1 cellular context compared by ENCODE assay signal in the genomic region with DNA sequence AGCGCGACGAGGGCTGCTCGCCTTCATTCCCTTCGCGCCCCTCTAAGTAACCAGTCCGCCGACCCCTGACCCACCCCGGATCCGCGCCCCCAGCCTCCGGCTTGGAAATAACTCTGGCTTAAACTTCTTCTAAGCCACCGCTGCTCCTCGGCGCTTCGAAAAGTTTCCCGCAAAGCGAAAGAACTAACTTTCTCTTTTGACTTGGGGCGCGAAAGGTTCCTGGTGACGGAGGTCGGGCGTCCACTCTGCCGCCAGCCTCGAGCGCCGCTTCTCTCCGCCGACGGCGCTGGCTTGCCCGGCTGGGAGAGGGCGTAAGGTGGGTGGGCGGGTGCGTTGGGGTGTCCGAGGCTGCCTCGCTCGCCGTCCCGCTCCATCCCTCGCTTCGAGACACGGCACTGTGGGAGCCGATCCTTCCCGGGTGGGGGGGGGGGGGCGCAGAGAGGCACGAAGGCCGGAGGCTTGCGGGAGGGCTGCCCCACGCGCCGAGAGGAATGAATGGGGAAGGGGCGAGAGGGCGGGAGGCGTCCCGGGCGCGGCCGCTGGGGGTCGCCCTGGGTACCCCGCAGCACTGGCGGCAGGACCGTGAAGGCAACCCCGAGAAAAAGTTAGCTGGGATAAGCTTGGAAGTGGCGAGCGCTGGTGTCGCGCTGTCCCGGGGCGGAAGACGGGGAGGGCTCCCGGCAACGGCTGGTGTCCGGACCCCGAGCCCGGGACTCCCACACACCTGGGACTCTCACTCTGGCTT.
TF ChIP-seq lines count a peak whose summit lies in the region.

No MANE protein-coding gene starts in this region.

TF ChIP-seq in WTC11, 78 proteins besides CTCF, POLR2A, EP300 and RAD21 (continued from another document):
- TF ChIP-seq, protein P1, sequence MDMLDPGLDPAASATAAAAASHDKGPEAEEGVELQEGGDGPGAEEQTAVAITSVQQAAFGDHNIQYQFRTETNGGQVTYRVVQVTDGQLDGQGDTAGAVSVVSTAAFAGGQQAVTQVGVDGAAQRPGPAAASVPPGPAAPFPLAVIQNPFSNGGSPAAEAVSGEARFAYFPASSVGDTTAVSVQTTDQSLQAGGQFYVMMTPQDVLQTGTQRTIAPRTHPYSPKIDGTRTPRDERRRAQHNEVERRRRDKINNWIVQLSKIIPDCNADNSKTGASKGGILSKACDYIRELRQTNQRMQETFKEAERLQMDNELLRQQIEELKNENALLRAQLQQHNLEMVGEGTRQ (CRISPR knock-in tag; IDR thresholded peaks at IDR 0.05) = no peak
- TF ChIP-seq, protein P2, sequence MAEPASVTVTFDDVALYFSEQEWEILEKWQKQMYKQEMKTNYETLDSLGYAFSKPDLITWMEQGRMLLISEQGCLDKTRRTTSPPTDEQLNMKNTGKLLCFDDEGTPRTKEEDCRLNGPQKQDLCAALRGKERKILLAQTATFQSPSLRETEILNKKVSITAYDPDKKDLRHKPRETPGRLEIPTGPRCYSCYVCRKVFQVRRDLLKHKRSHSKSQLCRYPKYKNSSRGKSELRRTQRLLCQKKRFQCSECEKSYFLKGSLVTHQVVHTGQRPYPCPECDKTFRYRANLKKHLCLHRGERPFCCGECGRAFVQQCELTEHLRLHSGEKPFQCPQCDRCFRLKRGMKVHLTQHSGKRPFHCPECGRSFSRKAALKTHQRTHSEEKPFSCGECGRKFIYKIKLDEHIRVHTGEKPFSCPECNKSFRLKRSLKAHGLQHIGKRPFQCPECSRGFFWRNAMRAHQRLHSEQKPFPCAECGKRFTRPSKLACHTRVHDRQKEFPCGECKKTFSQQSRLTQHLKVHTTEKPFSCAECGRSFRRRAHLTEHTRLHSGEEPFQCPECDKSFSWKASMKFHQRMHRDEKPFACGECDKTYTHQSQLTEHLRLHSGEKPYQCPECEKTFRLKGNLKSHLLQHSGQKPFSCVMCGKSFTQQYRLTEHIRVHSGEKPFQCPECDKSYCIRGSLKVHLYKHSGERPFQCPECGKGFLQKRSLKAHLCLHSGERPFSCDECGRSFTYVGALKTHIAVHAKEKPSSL (CRISPR knock-in tag; conservative IDR thresholded peaks at IDR 0.05) = no peak
- TF ChIP-seq, protein P3, sequence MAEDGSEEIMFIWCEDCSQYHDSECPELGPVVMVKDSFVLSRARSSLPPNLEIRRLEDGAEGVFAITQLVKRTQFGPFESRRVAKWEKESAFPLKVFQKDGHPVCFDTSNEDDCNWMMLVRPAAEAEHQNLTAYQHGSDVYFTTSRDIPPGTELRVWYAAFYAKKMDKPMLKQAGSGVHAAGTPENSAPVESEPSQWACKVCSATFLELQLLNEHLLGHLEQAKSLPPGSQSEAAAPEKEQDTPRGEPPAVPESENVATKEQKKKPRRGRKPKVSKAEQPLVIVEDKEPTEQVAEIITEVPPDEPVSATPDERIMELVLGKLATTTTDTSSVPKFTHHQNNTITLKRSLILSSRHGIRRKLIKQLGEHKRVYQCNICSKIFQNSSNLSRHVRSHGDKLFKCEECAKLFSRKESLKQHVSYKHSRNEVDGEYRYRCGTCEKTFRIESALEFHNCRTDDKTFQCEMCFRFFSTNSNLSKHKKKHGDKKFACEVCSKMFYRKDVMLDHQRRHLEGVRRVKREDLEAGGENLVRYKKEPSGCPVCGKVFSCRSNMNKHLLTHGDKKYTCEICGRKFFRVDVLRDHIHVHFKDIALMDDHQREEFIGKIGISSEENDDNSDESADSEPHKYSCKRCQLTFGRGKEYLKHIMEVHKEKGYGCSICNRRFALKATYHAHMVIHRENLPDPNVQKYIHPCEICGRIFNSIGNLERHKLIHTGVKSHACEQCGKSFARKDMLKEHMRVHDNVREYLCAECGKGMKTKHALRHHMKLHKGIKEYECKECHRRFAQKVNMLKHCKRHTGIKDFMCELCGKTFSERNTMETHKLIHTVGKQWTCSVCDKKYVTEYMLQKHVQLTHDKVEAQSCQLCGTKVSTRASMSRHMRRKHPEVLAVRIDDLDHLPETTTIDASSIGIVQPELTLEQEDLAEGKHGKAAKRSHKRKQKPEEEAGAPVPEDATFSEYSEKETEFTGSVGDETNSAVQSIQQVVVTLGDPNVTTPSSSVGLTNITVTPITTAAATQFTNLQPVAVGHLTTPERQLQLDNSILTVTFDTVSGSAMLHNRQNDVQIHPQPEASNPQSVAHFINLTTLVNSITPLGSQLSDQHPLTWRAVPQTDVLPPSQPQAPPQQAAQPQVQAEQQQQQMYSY (CRISPR knock-in tag; IDR thresholded peaks at IDR 0.05) = no peak
- TF ChIP-seq ZNF416 (CRISPR knock-in tag; IDR thresholded peaks at IDR 0.05) (no peak), RELA (CRISPR knock-in tag; IDR thresholded peaks at IDR 0.05; ENCODE audit: borderline replicate concordance) (no peak), TCF7 (CRISPR knock-in tag; IDR thresholded peaks at IDR 0.05; ENCODE audit: low read depth) (no peak), JUN (CRISPR knock-in tag; IDR thresholded peaks at IDR 0.05) (0 out of 2 replicates have a peak, but pooled peaks have one; percentile 13), NFE2L1 (CRISPR knock-in tag; IDR thresholded peaks at IDR 0.05) (no peak), ESRRA (CRISPR knock-in tag; IDR thresholded peaks at IDR 0.05; ENCODE audit: borderline replicate concordance) (no peak), SMAD3 (CRISPR knock-in tag; IDR thresholded peaks at IDR 0.05; ENCODE audit: borderline replicate concordance) (no peak), IRF2 (CRISPR knock-in tag; IDR thresholded peaks at IDR 0.05; ENCODE audit: borderline replicate concordance, low read depth) (no peak), ETV6 (CRISPR knock-in tag; IDR thresholded peaks at IDR 0.05) (peak; percentile 80; the same call in 1 of the 2 replicates), CREM (CRISPR knock-in tag; IDR thresholded peaks at IDR 0.05) (no peak), ZNF423 (CRISPR knock-in tag; IDR thresholded peaks at IDR 0.05) (no peak), EMX1 (CRISPR knock-in tag; IDR thresholded peaks at IDR 0.05) (no peak), CREB1 (CRISPR knock-in tag; IDR thresholded peaks at IDR 0.05) (0 out of 2 replicates have a peak, but pooled peaks have one; percentile 23), NR3C1 (CRISPR knock-in tag; conservative IDR thresholded peaks at IDR 0.05; ENCODE audit: low read depth) (no peak), TEAD4 (CRISPR knock-in tag; IDR thresholded peaks at IDR 0.05) (0 out of 2 replicates have a peak, but pooled peaks have one; percentile 37), ATF1 (CRISPR knock-in tag; IDR thresholded peaks at IDR 0.05) (no peak), CBFB (CRISPR knock-in tag; IDR thresholded peaks at IDR 0.05; ENCODE audit: low read depth) (no peak), RORB (CRISPR knock-in tag; IDR thresholded peaks at IDR 0.05) (no peak), NR1H2 (CRISPR knock-in tag; IDR thresholded peaks at IDR 0.05) (no peak), ZNF263 (CRISPR knock-in tag; IDR thresholded peaks at IDR 0.05; ENCODE audit: low read depth) (no peak), NFATC4 (CRISPR knock-in tag; IDR thresholded peaks at IDR 0.05) (no peak), ZNF219 (CRISPR knock-in tag; IDR thresholded peaks at IDR 0.05; ENCODE audit: borderline replicate concordance) (no peak), ZNF317 (CRISPR knock-in tag; IDR thresholded peaks at IDR 0.05; ENCODE audit: borderline replicate concordance, low read depth) (no peak), ZBTB21 (CRISPR knock-in tag; IDR thresholded peaks at IDR 0.05; ENCODE audit: borderline replicate concordance) (no peak), ZNF121 (CRISPR knock-in tag; IDR thresholded peaks at IDR 0.05) (no peak), FOXP1 (CRISPR knock-in tag; IDR thresholded peaks at IDR 0.05; ENCODE audit: borderline replicate concordance) (no peak)
- TF ChIP-seq, protein P4, sequence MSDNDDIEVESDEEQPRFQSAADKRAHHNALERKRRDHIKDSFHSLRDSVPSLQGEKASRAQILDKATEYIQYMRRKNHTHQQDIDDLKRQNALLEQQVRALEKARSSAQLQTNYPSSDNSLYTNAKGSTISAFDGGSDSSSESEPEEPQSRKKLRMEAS (CRISPR knock-in tag; IDR thresholded peaks at IDR 0.05) = no peak
- TF ChIP-seq, protein P5, sequence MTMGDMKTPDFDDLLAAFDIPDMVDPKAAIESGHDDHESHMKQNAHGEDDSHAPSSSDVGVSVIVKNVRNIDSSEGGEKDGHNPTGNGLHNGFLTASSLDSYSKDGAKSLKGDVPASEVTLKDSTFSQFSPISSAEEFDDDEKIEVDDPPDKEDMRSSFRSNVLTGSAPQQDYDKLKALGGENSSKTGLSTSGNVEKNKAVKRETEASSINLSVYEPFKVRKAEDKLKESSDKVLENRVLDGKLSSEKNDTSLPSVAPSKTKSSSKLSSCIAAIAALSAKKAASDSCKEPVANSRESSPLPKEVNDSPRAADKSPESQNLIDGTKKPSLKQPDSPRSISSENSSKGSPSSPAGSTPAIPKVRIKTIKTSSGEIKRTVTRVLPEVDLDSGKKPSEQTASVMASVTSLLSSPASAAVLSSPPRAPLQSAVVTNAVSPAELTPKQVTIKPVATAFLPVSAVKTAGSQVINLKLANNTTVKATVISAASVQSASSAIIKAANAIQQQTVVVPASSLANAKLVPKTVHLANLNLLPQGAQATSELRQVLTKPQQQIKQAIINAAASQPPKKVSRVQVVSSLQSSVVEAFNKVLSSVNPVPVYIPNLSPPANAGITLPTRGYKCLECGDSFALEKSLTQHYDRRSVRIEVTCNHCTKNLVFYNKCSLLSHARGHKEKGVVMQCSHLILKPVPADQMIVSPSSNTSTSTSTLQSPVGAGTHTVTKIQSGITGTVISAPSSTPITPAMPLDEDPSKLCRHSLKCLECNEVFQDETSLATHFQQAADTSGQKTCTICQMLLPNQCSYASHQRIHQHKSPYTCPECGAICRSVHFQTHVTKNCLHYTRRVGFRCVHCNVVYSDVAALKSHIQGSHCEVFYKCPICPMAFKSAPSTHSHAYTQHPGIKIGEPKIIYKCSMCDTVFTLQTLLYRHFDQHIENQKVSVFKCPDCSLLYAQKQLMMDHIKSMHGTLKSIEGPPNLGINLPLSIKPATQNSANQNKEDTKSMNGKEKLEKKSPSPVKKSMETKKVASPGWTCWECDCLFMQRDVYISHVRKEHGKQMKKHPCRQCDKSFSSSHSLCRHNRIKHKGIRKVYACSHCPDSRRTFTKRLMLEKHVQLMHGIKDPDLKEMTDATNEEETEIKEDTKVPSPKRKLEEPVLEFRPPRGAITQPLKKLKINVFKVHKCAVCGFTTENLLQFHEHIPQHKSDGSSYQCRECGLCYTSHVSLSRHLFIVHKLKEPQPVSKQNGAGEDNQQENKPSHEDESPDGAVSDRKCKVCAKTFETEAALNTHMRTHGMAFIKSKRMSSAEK (CRISPR knock-in tag; IDR thresholded peaks at IDR 0.05; ENCODE audit: borderline replicate concordance) = no peak
- TF ChIP-seq, protein P6, sequence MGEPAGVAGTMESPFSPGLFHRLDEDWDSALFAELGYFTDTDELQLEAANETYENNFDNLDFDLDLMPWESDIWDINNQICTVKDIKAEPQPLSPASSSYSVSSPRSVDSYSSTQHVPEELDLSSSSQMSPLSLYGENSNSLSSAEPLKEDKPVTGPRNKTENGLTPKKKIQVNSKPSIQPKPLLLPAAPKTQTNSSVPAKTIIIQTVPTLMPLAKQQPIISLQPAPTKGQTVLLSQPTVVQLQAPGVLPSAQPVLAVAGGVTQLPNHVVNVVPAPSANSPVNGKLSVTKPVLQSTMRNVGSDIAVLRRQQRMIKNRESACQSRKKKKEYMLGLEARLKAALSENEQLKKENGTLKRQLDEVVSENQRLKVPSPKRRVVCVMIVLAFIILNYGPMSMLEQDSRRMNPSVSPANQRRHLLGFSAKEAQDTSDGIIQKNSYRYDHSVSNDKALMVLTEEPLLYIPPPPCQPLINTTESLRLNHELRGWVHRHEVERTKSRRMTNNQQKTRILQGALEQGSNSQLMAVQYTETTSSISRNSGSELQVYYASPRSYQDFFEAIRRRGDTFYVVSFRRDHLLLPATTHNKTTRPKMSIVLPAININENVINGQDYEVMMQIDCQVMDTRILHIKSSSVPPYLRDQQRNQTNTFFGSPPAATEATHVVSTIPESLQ (CRISPR knock-in tag; IDR thresholded peaks at IDR 0.05) = no peak
- TF ChIP-seq, protein P7, sequence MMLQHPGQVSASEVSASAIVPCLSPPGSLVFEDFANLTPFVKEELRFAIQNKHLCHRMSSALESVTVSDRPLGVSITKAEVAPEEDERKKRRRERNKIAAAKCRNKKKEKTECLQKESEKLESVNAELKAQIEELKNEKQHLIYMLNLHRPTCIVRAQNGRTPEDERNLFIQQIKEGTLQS (CRISPR knock-in tag; conservative IDR thresholded peaks at IDR 0.05) = no peak
- TF ChIP-seq, protein P8, sequence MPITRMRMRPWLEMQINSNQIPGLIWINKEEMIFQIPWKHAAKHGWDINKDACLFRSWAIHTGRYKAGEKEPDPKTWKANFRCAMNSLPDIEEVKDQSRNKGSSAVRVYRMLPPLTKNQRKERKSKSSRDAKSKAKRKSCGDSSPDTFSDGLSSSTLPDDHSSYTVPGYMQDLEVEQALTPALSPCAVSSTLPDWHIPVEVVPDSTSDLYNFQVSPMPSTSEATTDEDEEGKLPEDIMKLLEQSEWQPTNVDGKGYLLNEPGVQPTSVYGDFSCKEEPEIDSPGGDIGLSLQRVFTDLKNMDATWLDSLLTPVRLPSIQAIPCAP (CRISPR knock-in tag; IDR thresholded peaks at IDR 0.05) = no peak
- TF ChIP-seq, protein P9, sequence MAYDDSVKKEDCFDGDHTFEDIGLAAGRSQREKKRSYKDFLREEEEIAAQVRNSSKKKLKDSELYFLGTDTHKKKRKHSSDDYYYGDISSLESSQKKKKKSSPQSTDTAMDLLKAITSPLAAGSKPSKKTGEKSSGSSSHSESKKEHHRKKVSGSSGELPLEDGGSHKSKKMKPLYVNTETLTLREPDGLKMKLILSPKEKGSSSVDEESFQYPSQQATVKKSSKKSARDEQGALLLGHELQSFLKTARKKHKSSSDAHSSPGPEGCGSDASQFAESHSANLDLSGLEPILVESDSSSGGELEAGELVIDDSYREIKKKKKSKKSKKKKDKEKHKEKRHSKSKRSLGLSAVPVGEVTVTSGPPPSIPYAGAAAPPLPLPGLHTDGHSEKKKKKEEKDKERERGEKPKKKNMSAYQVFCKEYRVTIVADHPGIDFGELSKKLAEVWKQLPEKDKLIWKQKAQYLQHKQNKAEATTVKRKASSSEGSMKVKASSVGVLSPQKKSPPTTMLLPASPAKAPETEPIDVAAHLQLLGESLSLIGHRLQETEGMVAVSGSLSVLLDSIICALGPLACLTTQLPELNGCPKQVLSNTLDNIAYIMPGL (CRISPR knock-in tag; IDR thresholded peaks at IDR 0.05) = peak; percentile 69; the same call in 1 of the 2 replicates
- TF ChIP-seq, protein P10, sequence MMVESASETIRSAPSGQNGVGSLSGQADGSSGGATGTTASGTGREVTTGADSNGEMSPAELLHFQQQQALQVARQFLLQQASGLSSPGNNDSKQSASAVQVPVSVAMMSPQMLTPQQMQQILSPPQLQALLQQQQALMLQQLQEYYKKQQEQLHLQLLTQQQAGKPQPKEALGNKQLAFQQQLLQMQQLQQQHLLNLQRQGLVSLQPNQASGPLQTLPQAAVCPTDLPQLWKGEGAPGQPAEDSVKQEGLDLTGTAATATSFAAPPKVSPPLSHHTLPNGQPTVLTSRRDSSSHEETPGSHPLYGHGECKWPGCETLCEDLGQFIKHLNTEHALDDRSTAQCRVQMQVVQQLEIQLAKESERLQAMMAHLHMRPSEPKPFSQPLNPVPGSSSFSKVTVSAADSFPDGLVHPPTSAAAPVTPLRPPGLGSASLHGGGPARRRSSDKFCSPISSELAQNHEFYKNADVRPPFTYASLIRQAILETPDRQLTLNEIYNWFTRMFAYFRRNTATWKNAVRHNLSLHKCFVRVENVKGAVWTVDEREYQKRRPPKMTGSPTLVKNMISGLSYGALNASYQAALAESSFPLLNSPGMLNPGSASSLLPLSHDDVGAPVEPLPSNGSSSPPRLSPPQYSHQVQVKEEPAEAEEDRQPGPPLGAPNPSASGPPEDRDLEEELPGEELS (CRISPR knock-in tag; IDR thresholded peaks at IDR 0.05) = 0 out of 2 replicates have a peak, but pooled peaks have one; percentile 18
